13 cellular contexts compared by ENCODE assay signal in the genomic region with DNA sequence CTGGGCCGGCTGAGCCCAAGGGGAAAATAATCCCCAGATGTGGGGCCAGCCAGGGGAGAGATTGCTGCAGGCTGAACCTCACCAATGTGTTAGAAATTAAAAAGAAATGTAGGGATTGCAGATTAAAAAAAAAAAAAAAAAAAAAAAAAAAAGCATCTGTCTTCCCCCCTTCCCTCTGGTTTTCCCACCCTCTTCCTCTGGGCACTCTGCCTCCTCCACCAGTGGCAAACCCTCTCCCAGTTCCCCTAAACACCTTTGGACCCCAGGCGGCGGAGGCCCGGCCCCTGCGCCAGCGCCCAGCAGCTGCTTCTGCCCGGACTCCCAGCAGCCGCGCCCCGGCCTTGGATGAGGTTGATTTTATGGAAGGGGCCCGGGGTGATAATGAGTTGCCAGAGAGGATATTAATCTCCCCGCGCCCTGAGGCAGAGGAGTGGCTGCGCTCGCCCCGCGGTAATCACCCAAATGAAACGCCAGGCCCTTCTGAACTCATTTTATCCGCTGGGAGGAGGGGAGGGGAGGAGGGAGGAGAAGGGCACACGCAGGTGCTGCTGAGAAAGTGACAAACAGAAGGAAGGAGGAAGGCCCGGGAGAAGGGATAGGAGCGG. TPM values are rescaled to one million over a fixed set of nuclear protein-coding genes. Genes with fewer than 3 reads are reported as not detected.
A peak's percentile ranks its signal among the peaks of the same experiment; 100 is the strongest.
DNase-seq lines count a peak whose midpoint lies in the region; ATAC-seq and TF ChIP-seq lines count a peak whose summit lies in the region.
"Had no signal": no experiment of that assay in that cellular context is flagged by ENCODE, and none has a peak within 500 bp of the region (broad histone marks: within the 10 kb centered on the region; RNA-seq: fewer than 3 reads in every experiment).

No MANE protein-coding gene starts in this region.

- peaks cover 6% of the 10 kb centered on the region for H3K4me1 Mint-ChIP-seq in Caco-2 (ENCODE audit: low read depth, unreplicated experiment)
- H3K4me1 Mint-ChIP-seq in GM23338: peaks cover 31% of the 10 kb centered on the region
- H3K4me1 Mint-ChIP-seq in neural crest cell: peaks cover 25% of the 10 kb centered on the region

- peaks cover 42% of the 10 kb centered on the region for H3K36me3 Mint-ChIP-seq in Caco-2 (ENCODE audit: insufficient read depth, unreplicated experiment)
- no peaks in the 10 kb centered on the region for H3K36me3 Mint-ChIP-seq in GM23338 (ENCODE audit: low read depth)
- H3K36me3 Mint-ChIP-seq in neural crest cell (ENCODE audit: low read depth): no peaks in the 10 kb centered on the region
- H3K36me3 Mint-ChIP-seq: stimulated activated memory B cell treated with anti-CD40 and anti-IgM and Interleukin-4, amounts not matched to agents 10 μg/mL and 1 μg/mL and 100 μg/mL, for 72 hours had no signal

- H3K4me2 ChIP-seq in GM23338: peak overlapping the region; percentile 86
- H3K4me2 ChIP-seq: KMS-11 had no signal

- peak overlapping the region; percentile 36 for H3K9ac ChIP-seq in endocrine pancreas (ENCODE audit: control insufficient read depth, insufficient read depth, low read length)
- H3K9ac ChIP-seq: KMS-11 had no signal

- POLR2A ChIA-PET in Caco-2 (lab: Charles Lee): no interaction called here

- H4K20me1 ChIP-seq in GM23338 (replicated peaks; ENCODE audit: insufficient read depth): peaks cover 32% of the 10 kb centered on the region

- H3K27ac ChIP-seq in GM23338 (ENCODE audit: low read depth): no peak overlapping the region
- no peak overlapping the region for H3K27ac ChIP-seq in dorsolateral prefrontal cortex
- H3K27ac ChIP-seq: KMS-11 had no signal

- DNase-seq in Caco-2: no peak
- DNase-seq in GM23338 (ENCODE audit: low spot score): peak; percentile 88
- no peak for DNase-seq in neural crest cell (ENCODE audit: low read depth, low spot score)
- DNase-seq in dorsolateral prefrontal cortex: no peak
- DNase-seq: activated CD4-positive, alpha-beta T cell treated with anti-CD3 and anti-CD28 coated beads, Interleukin-2, amount 50 U/mL, for 4 hours; CD4-positive, alpha-beta T cell; GF-D8; NCI-H1694 had no signal

- TF ChIP-seq CTCF in Caco-2 (IDR thresholded peaks at IDR 0.05; ENCODE audit: insufficient read depth in 1 of 2, low read depth in 1 of 2, low read length in 1 of 2, severe bottlenecking in 1 of 2, unreplicated experiment in 1 of 2): no peak
- TF ChIP-seq CTCF in GM23338 (conservative IDR thresholded peaks at IDR 0.05; ENCODE audit: low read depth in 2 of 2): no peak
- no peak for TF ChIP-seq CTCF in neural crest cell (conservative IDR thresholded peaks at IDR 0.05)
- TF ChIP-seq CTCF in dorsolateral prefrontal cortex (IDR thresholded peaks at IDR 0.05 in 54 of 56, conservative IDR thresholded peaks at IDR 0.05 in 2 of 56; ENCODE audit: low read depth in 1 of 56, partially characterized antibody in 56 of 56): no peak

- H3K9me3 Mint-ChIP-seq in Caco-2 (ENCODE audit: unreplicated experiment): no peaks in the 10 kb centered on the region
- peaks cover 2% of the 10 kb centered on the region; the same call in 1 of the 3 replicates for H3K9me3 Mint-ChIP-seq in GM23338
- H3K9me3 Mint-ChIP-seq in neural crest cell: no peaks in the 10 kb centered on the region
- H3K9me3 Mint-ChIP-seq: CD4-positive, alpha-beta T cell; stimulated activated memory B cell treated with anti-CD40 and anti-IgM and Interleukin-4, amounts not matched to agents 10 μg/mL and 1 μg/mL and 100 μg/mL, for 72 hours had no signal

- ATAC-seq in GM23338 (peak; percentile 13), HG03159 (IDR thresholded peaks at IDR 0.05; ENCODE audit: unreplicated experiment) (no peak), HG03095 (IDR thresholded peaks at IDR 0.05; ENCODE audit: unreplicated experiment) (no peak)
- ATAC-seq: stimulated activated memory B cell treated with anti-CD40 and anti-IgM and Interleukin-4, amounts not matched to agents 10 μg/mL and 1 μg/mL and 100 μg/mL, for 72 hours had no signal

- H3K9me3 ChIP-seq in Caco-2: no peaks in the 10 kb centered on the region
- H3K9me3 ChIP-seq in endocrine pancreas (ENCODE audit: control insufficient read depth, low read length): no peaks in the 10 kb centered on the region

- H3K4me3 ChIP-seq in Caco-2 (ENCODE audit: low read depth, low read length) (no peak overlapping the region), GM23338 (peak overlapping the region; percentile 48), endocrine pancreas (ENCODE audit: control insufficient read depth, insufficient read depth, low read length) (no peak overlapping the region), dorsolateral prefrontal cortex (peak overlapping the region in 2 of 59 donors; percentile 16 to 33)

- BruUV-seq in Caco-2 (replicated peaks; lab: Mats Ljungman, UMichigan): no TSS peak

- no peaks in the 10 kb centered on the region for H3K9me2 ChIP-seq in GM23338 (ENCODE audit: insufficient read depth)

- intact Hi-C loops in Caco-2 (cut with micrococcal nuclease; ENCODE audit: unreplicated experiment): no loop called here
- intact Hi-C loops in dorsolateral prefrontal cortex (cut with DNase I): no loop called here

- H3F3A ChIP-seq in GM23338 (replicated peaks; ENCODE audit: low read depth): peaks cover 27% of the 10 kb centered on the region

- H2AFZ ChIP-seq in GM23338: no peak overlapping the region

- CTCF ChIA-PET in Caco-2 (lab: Charles Lee): no interaction called here

- H3K36me3 ChIP-seq in Caco-2 (ENCODE audit: control insufficient read depth, insufficient read depth, low read length) (peaks cover 2% of the 10 kb centered on the region; the same call in 1 of the 2 replicates), GM23338 (ENCODE audit: insufficient read depth) (no peaks in the 10 kb centered on the region), endocrine pancreas (ENCODE audit: control insufficient read depth, insufficient read depth, low read length) (no peaks in the 10 kb centered on the region)

- H3K4me3 Mint-ChIP-seq in Caco-2 (ENCODE audit: unreplicated experiment) (peak overlapping the region; percentile 21), GM23338 (peak overlapping the region; percentile 58), neural crest cell (peak overlapping the region; percentile 31)
- H3K4me3 Mint-ChIP-seq: CD4-positive, alpha-beta T cell; stimulated activated memory B cell treated with anti-CD40 and anti-IgM and Interleukin-4, amounts not matched to agents 10 μg/mL and 1 μg/mL and 100 μg/mL, for 72 hours had no signal

- peaks cover 27% of the 10 kb centered on the region for H3K4me1 ChIP-seq in Caco-2
- H3K4me1 ChIP-seq in GM23338 (ENCODE audit: insufficient read depth): peaks cover 68% of the 10 kb centered on the region
- H3K4me1 ChIP-seq in endocrine pancreas (ENCODE audit: control insufficient read depth, insufficient read depth, low read length): no peaks in the 10 kb centered on the region

- H3K27me3 ChIP-seq in Caco-2 (replicated peaks; ENCODE audit: control insufficient read depth, insufficient read depth, low read length) (no peaks in the 10 kb centered on the region), GM23338 (ENCODE audit: insufficient read depth) (peaks cover 100% of the 10 kb centered on the region), endocrine pancreas (ENCODE audit: control insufficient read depth, insufficient read depth, low read length) (no peaks in the 10 kb centered on the region), dorsolateral prefrontal cortex (peaks cover 21 to 100% (median 99%) of the 10 kb centered on the region in 45 donors)

- H3K79me2 ChIP-seq in GM23338 (replicated peaks; ENCODE audit: insufficient read depth): no peaks in the 10 kb centered on the region

- no peak overlapping the region for H3K27ac Mint-ChIP-seq in Caco-2 (ENCODE audit: unreplicated experiment)
- no peak overlapping the region for H3K27ac Mint-ChIP-seq in GM23338
- no peak overlapping the region for H3K27ac Mint-ChIP-seq in neural crest cell (ENCODE audit: unreplicated experiment)
- H3K27ac Mint-ChIP-seq: CD4-positive, alpha-beta T cell; stimulated activated memory B cell treated with anti-CD40 and anti-IgM and Interleukin-4, amounts not matched to agents 10 μg/mL and 1 μg/mL and 100 μg/mL, for 72 hours had no signal

- H3K27me3 Mint-ChIP-seq in Caco-2 (ENCODE audit: insufficient read depth, unreplicated experiment): no peaks in the 10 kb centered on the region
- H3K27me3 Mint-ChIP-seq in GM23338 (ENCODE audit: insufficient read depth, low read depth, poor library complexity): peaks cover 92% of the 10 kb centered on the region
- peaks cover 95% of the 10 kb centered on the region for H3K27me3 Mint-ChIP-seq in neural crest cell (ENCODE audit: low read depth)

TF ChIP-seq in GM23338, 12 proteins besides CTCF, POLR2A, EP300 and RAD21 (continues in another document):
- TF ChIP-seq ZNF331 (CRISPR knock-in tag; IDR thresholded peaks at IDR 0.05; ENCODE audit: low read depth): no peak
- TF ChIP-seq, protein P1, sequence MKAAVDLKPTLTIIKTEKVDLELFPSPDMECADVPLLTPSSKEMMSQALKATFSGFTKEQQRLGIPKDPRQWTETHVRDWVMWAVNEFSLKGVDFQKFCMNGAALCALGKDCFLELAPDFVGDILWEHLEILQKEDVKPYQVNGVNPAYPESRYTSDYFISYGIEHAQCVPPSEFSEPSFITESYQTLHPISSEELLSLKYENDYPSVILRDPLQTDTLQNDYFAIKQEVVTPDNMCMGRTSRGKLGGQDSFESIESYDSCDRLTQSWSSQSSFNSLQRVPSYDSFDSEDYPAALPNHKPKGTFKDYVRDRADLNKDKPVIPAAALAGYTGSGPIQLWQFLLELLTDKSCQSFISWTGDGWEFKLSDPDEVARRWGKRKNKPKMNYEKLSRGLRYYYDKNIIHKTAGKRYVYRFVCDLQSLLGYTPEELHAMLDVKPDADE (IDR thresholded peaks at IDR 0.05): no peak
- no peak for TF ChIP-seq JUNB (IDR thresholded peaks at IDR 0.05; ENCODE audit: unreplicated experiment)
- no peak for TF ChIP-seq EZH2phosphoT487 (IDR thresholded peaks at IDR 0.05; ENCODE audit: unreplicated experiment)
- no peak for TF ChIP-seq POLR2AphosphoS5 (IDR thresholded peaks at IDR 0.05; ENCODE audit: low read depth)
- peak; percentile 80 for TF ChIP-seq EZH2 (IDR thresholded peaks at IDR 0.05; ENCODE audit: low read depth, unreplicated experiment)

RNA-seq across cellular contexts. Expression of a gene that starts 6.9 kb away (rescaled TPM):
- total RNA-seq in Caco-2 (2022) (34.0 and 36.5 TPM in 2 replicates), neural crest cell (0.14 and 0.34 TPM in 2 replicates), dorsolateral prefrontal cortex (not detected)
- 0.14 TPM in 1 of 2 replicates, not detected in the other for total RNA-seq in GM23338 (2014; rRNA removed; shearing (Covaris generic))
- polyA plus RNA-seq in GM23338 (2016; fragmentation: Nextera tagmentation; extraction: Ambion mirVana): 0.14 and 0.24 TPM in 2 replicates

RNA-seq across cellular contexts. Expression of a gene that starts 54.0 kb away (rescaled TPM):
- 37.7 and 38.5 TPM in 2 replicates for total RNA-seq in Caco-2 (2022)
- total RNA-seq in GM23338 (2014; rRNA removed; shearing (Covaris generic)): 33.1 and 36.5 TPM in 2 replicates
- polyA plus RNA-seq in GM23338 (2016; fragmentation: Nextera tagmentation; extraction: Ambion mirVana): 17.7 and 18.8 TPM in 2 replicates
- total RNA-seq in neural crest cell: 25.2 and 28.2 TPM in 2 replicates
- total RNA-seq in dorsolateral prefrontal cortex: 10 to 100 TPM; 14.2 to 36.0 (median 24.9) TPM

Comparison
In these comparisons a context has a peak if more than half of its experiments do, and no peak if none do; other contexts are left out.
1. RNA of a gene that starts 6.9 kb away (total RNA-seq): 34.0 to 36.5 TPM in Caco-2; 0.14 to 0.34 TPM in neural crest cell, 0.14 TPM in GM23338 and not detected in dorsolateral prefrontal cortex; every median in the first group is over 10 times any median in the second.
2. Peak in every context shown above with its lines, with median percentiles within 50 percentile points of each other: H3K4me3 Mint-ChIP-seq.